In the genomic region with DNA sequence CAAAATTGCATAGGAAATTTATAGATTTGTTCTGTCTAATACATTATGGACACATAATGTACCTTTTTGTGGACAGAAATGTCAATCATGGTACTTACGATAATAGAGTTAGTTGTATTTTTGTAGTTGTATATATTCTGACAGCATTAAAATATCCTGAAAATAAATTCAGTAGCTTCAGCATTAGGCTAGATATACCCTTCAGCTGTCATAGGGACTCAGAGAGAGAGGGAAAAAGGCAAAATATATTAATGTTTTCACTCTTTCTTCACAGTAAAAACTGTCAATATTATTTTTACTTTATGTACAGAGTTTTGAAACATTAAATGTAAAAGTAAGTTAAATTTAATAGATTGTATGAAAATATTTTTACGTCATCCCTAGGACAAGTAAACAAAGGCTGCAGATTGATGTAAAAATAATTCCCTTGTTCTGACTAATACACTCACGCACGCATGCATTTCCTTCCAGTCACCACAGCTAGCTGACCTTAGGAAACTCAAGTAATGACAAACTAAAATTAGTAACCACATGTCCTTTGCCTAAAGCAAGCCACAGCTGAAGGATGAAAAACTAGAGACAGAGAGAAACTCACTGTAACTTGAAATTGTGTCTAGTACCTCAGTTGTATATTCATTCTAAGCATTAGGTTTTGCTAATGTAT, we compare ENCODE assay signal across 11 cellular contexts.
DNase-seq lines count a peak whose midpoint lies in the region; ATAC-seq, FAIRE-seq and TF ChIP-seq lines count a peak whose summit lies in the region.
"Had no signal": no experiment of that assay in that cellular context is flagged by ENCODE, and none has a peak within 500 bp of the region (broad histone marks: within the 10 kb centered on the region; RNA-seq: fewer than 3 reads in every experiment).

No MANE protein-coding gene starts in this region.

- no peak overlapping the region for H3K4me3 Mint-ChIP-seq in naive thymus-derived CD4-positive, alpha-beta T cell
- H3K4me3 Mint-ChIP-seq in activated naive CD8-positive, alpha-beta T cell treated with anti-CD3 and anti-CD28 coated beads for 36 hours, result no peak overlapping the region

- CTCF ChIA-PET in endothelial cell of umbilical vein (lab: Charles Lee), result interaction anchor here (0.7 to 1.0 kb wide), 3 partner anchors 12 to 112 kb away, joined by 3 to 5 read pairs (median 5); no protein-coding TSS in a partner anchor
- CTCF ChIA-PET in naive thymus-derived CD4-positive, alpha-beta T cell (lab: Charles Lee), result no interaction called here

- peak; percentile 87 for FAIRE-seq in endothelial cell of umbilical vein (lab: Jason Lieb, UNC)
- FAIRE-seq: small intestine, TTC549 had no signal

- no peaks in the 10 kb centered on the region for H3K36me3 Mint-ChIP-seq in naive thymus-derived CD4-positive, alpha-beta T cell
- H3K36me3 Mint-ChIP-seq in activated naive CD8-positive, alpha-beta T cell treated with anti-CD3 and anti-CD28 coated beads for 36 hours, result no peaks in the 10 kb centered on the region

- no peaks in the 10 kb centered on the region for H3K9me1 ChIP-seq in endothelial cell of umbilical vein (replicated peaks; ENCODE audit: control insufficient read depth, extremely low read depth, insufficient read depth, low read length)

- ATAC-seq in naive thymus-derived CD4-positive, alpha-beta T cell, result peak; percentile 75
- ATAC-seq in HG03159 (IDR thresholded peaks at IDR 0.05; ENCODE audit: unreplicated experiment) (no peak), GM21515 (IDR thresholded peaks at IDR 0.05; ENCODE audit: unreplicated experiment) (no peak)

- POLR2A ChIA-PET in endothelial cell of umbilical vein (lab: Charles Lee), result no interaction called here
- POLR2A ChIA-PET in naive thymus-derived CD4-positive, alpha-beta T cell (lab: Charles Lee), result no interaction called here

- no peak overlapping the region for H3K27ac Mint-ChIP-seq in naive thymus-derived CD4-positive, alpha-beta T cell
- no peak overlapping the region for H3K27ac Mint-ChIP-seq in activated naive CD8-positive, alpha-beta T cell treated with anti-CD3 and anti-CD28 coated beads for 36 hours

- H3K27me3 ChIP-seq in BLaER1 treated with 17β-estradiol and CSF1 and Interleukin-3, amounts not matched to agents 10 nM and 100 nM, result no peaks in the 10 kb centered on the region
- no peaks in the 10 kb centered on the region for H3K27me3 ChIP-seq in endothelial cell of umbilical vein (ENCODE audit: control insufficient read depth in 2 of 2, insufficient read depth in 2 of 2, low read length in 2 of 2)
- no peaks in the 10 kb centered on the region for H3K27me3 ChIP-seq in naive thymus-derived CD4-positive, alpha-beta T cell (ENCODE audit: control insufficient read depth in 2 of 2, insufficient read depth in 2 of 2, low read length in 2 of 2)

- TF ChIP-seq POLR2A in endothelial cell of umbilical vein (IDR thresholded peaks at IDR 0.05; ENCODE audit: low read depth, low read length), result no peak

- H3K27me3 Mint-ChIP-seq in naive thymus-derived CD4-positive, alpha-beta T cell, result peaks cover 0 to 9% (median 4%) of the 10 kb centered on the region in 5 donors
- peaks cover under 1% of the 10 kb centered on the region for H3K27me3 Mint-ChIP-seq in activated naive CD8-positive, alpha-beta T cell treated with anti-CD3 and anti-CD28 coated beads for 36 hours

- no peak overlapping the region for H2AFZ ChIP-seq in endothelial cell of umbilical vein (ENCODE audit: low read depth, low read length)

- H3K36me3 ChIP-seq in BLaER1 treated with 17β-estradiol and CSF1 and Interleukin-3, amounts not matched to agents 10 nM and 100 nM, result 0 out of 22 replicates have a peak, but pooled peaks cover 0 to 4% (median 0%) of the 10 kb centered on the region in 11 experiments
- H3K36me3 ChIP-seq in endothelial cell of umbilical vein (ENCODE audit: control insufficient read depth in 2 of 2, extremely low read depth in 1 of 2, insufficient read depth in 2 of 2, low read length in 2 of 2), result no peaks in the 10 kb centered on the region
- H3K36me3 ChIP-seq in naive thymus-derived CD4-positive, alpha-beta T cell (ENCODE audit: control insufficient read depth in 2 of 3, insufficient read depth in 3 of 3, low read length in 3 of 3), result no peaks in the 10 kb centered on the region

- peaks cover 0 to 4% (median 0%) of the 10 kb centered on the region in 11 donors for H3K9me3 Mint-ChIP-seq in naive thymus-derived CD4-positive, alpha-beta T cell
- peaks cover 2% of the 10 kb centered on the region for H3K9me3 Mint-ChIP-seq in activated naive CD8-positive, alpha-beta T cell treated with anti-CD3 and anti-CD28 coated beads for 36 hours

- H3K9ac ChIP-seq in BLaER1 treated with 17β-estradiol and CSF1 and Interleukin-3, amounts not matched to agents 10 nM and 100 nM, result peak overlapping the region in 5 of 11 experiments; percentile 44 to 78 (median 68); a peak in 10 of 22 replicates
- peak overlapping the region; percentile 89 for H3K9ac ChIP-seq in endothelial cell of umbilical vein (replicated peaks; ENCODE audit: extremely low read depth, insufficient read depth, low read length)

- H4K20me1 ChIP-seq in BLaER1 treated with 17β-estradiol and CSF1 and Interleukin-3, amounts not matched to agents 10 nM and 100 nM, result no peaks in the 10 kb centered on the region
- H4K20me1 ChIP-seq in endothelial cell of umbilical vein (replicated peaks; ENCODE audit: control insufficient read depth, extremely low read depth, insufficient read depth, low read length), result no peaks in the 10 kb centered on the region

- H3K27ac ChIP-seq in BLaER1 treated with 17β-estradiol and CSF1 and Interleukin-3, amounts not matched to agents 10 nM and 100 nM, result peak overlapping the region in 8 of 11 experiments; percentile 3 to 93 (median 76); a peak in 15 of 22 replicates
- peak overlapping the region; percentile 96 for H3K27ac ChIP-seq in endothelial cell of umbilical vein (ENCODE audit: insufficient read depth, low read depth, low read length)
- no peak overlapping the region for H3K27ac ChIP-seq in naive thymus-derived CD4-positive, alpha-beta T cell (ENCODE audit: low read depth, low read length)

- BruUV-seq in endothelial cell of umbilical vein (replicated peaks; lab: Mats Ljungman, UMichigan), result TSS peak; percentile 95

- no peaks in the 10 kb centered on the region for H3K4me1 Mint-ChIP-seq in naive thymus-derived CD4-positive, alpha-beta T cell
- H3K4me1 Mint-ChIP-seq in activated naive CD8-positive, alpha-beta T cell treated with anti-CD3 and anti-CD28 coated beads for 36 hours, result no peaks in the 10 kb centered on the region

- dilution Hi-C loops in endothelial cell of umbilical vein (cut with MboI; ENCODE audit: extremely low pct_ligation_motif_present, low sequenced_read_pairs), result no loop called here

- peak; percentile 60 for DNase-seq in NCI-H460 (ENCODE audit: extremely low read depth, low read depth)
- peak; percentile 94 for DNase-seq in endothelial cell of umbilical vein (ENCODE audit: low read depth, low spot score)
- no peak for DNase-seq in naive thymus-derived CD4-positive, alpha-beta T cell
- DNase-seq in stimulated activated CD4-positive, alpha-beta T cell treated with anti-CD3 and anti-CD28 coated beads, Interleukin-4, amount 100 ng/mL, for 1 hour, result no peak
- no peak for DNase-seq in activated naive CD8-positive, alpha-beta T cell treated with anti-CD3 and anti-CD28 coated beads for 36 hours
- DNase-seq: effector CD4-positive, alpha-beta T cell; small intestine had no signal

- H3K4me1 ChIP-seq in BLaER1 treated with 17β-estradiol and CSF1 and Interleukin-3, amounts not matched to agents 10 nM and 100 nM, result peaks cover 7 to 36% (median 20%) of the 10 kb centered on the region in 10 experiments; a peak in 17 of 20 replicates
- H3K4me1 ChIP-seq in endothelial cell of umbilical vein (ENCODE audit: control insufficient read depth, extremely low read depth, insufficient read depth, low read length), result peaks cover 16% of the 10 kb centered on the region
- no peaks in the 10 kb centered on the region for H3K4me1 ChIP-seq in naive thymus-derived CD4-positive, alpha-beta T cell (ENCODE audit: control insufficient read depth in 2 of 2, insufficient read depth in 2 of 2, low read length in 2 of 2)

- no peak for TF ChIP-seq CTCF in endothelial cell of umbilical vein (IDR thresholded peaks at IDR 0.05; ENCODE audit: extremely low read depth in 1 of 2, insufficient read depth in 1 of 2, low read depth in 1 of 2, low read length in 2 of 2)

- H3K4me3 ChIP-seq in BLaER1 treated with 17β-estradiol and CSF1 and Interleukin-3, amounts not matched to agents 10 nM and 100 nM, result no peak overlapping the region; a peak in 2 of 20 replicates
- no peak overlapping the region for H3K4me3 ChIP-seq in endothelial cell of umbilical vein (replicated peaks in 1 of 3; ENCODE audit: insufficient read depth in 1 of 3, low read depth in 1 of 3, low read length in 3 of 3)
- H3K4me3 ChIP-seq in naive thymus-derived CD4-positive, alpha-beta T cell (ENCODE audit: low read length), result no peak overlapping the region

- no peaks in the 10 kb centered on the region for H3K79me2 ChIP-seq in endothelial cell of umbilical vein (ENCODE audit: control insufficient read depth, insufficient read depth, low read length)

- intact Hi-C loops in endothelial cell of umbilical vein (cut with micrococcal nuclease), result loop anchor here (1.0 to 10.0 kb wide), 10 partner anchors 53 to 635 kb away; a partner anchor contains a TSS
- intact Hi-C loops in naive thymus-derived CD4-positive, alpha-beta T cell (cut with micrococcal nuclease), result no loop called here

- peak overlapping the region; percentile 19 to 79 (median 58); a peak in 21 of 22 replicates for H3K4me2 ChIP-seq in BLaER1 treated with 17β-estradiol and CSF1 and Interleukin-3, amounts not matched to agents 10 nM and 100 nM
- peak overlapping the region; percentile 86 for H3K4me2 ChIP-seq in endothelial cell of umbilical vein (ENCODE audit: insufficient read depth, low read length)

- peaks cover 0 to 23% (median 0%) of the 10 kb centered on the region in 11 experiments; a peak in 2 of 22 replicates for H3K9me3 ChIP-seq in BLaER1 treated with 17β-estradiol and CSF1 and Interleukin-3, amounts not matched to agents 10 nM and 100 nM (replicated peaks in 1 of 11)
- no peaks in the 10 kb centered on the region for H3K9me3 ChIP-seq in endothelial cell of umbilical vein (replicated peaks; ENCODE audit: control insufficient read depth, insufficient read depth, low read length)
- no peaks in the 10 kb centered on the region for H3K9me3 ChIP-seq in naive thymus-derived CD4-positive, alpha-beta T cell (ENCODE audit: control insufficient read depth in 2 of 3, low read length in 3 of 3)

TF ChIP-seq in endothelial cell of umbilical vein, 7 proteins besides CTCF, POLR2A, EP300 and RAD21 (continues in another document):
- TF ChIP-seq FOS (IDR thresholded peaks at IDR 0.05; ENCODE audit: borderline replicate concordance, insufficient read depth, low read length) (peak; percentile 91), JUN (IDR thresholded peaks at IDR 0.05; ENCODE audit: borderline replicate concordance, insufficient read depth, insufficient read length, low read depth) (peak; percentile 98), MYC (IDR thresholded peaks at IDR 0.05; ENCODE audit: low read depth, low read length) (peak; percentile 35)
- TF ChIP-seq, protein P1, sequence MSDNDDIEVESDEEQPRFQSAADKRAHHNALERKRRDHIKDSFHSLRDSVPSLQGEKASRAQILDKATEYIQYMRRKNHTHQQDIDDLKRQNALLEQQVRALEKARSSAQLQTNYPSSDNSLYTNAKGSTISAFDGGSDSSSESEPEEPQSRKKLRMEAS (IDR thresholded peaks at IDR 0.05; ENCODE audit: insufficient read depth, insufficient read length), result peak; percentile 30

Comparison
In these comparisons a context has a peak if more than half of its experiments do, and no peak if none do; other contexts are left out.
1. DNase-seq: peak in NCI-H460 (single experiment) and endothelial cell of umbilical vein (single experiment); none in naive thymus-derived CD4-positive, alpha-beta T cell (0 of 9), stimulated activated CD4-positive, alpha-beta T cell treated with anti-CD3 and anti-CD28 coated beads, Interleukin-4, amount 100 ng/mL, for 1 hour (single experiment) and activated naive CD8-positive, alpha-beta T cell treated with anti-CD3 and anti-CD28 coated beads for 36 hours (single experiment).